In genomic region chr10:70163448-70163847, GRCh38 we compare ENCODE assay signal across 1 cellular context.
TF ChIP-seq lines count a peak whose summit lies in the region.

No MANE protein-coding gene starts in this region.

TF ChIP-seq in GM12878, 131 proteins besides CTCF, POLR2A, EP300 and RAD21:
- TF ChIP-seq PKNOX1 (IDR thresholded peaks at IDR 0.05) (no peak), HDAC2 (IDR thresholded peaks at IDR 0.05) (no peak), CHD1 (IDR thresholded peaks at IDR 0.05; ENCODE audit: low read depth, low read length) (no peak), IKZF1 (conservative IDR thresholded peaks at IDR 0.05) (no peak), MYB (IDR thresholded peaks at IDR 0.05; ENCODE audit: borderline replicate concordance, low read depth, low read length) (no peak), SKIL (IDR thresholded peaks at IDR 0.05; ENCODE audit: low read depth, poor library complexity, severe bottlenecking) (no peak), ZNF687 (IDR thresholded peaks at IDR 0.05) (no peak), FOXK2 (IDR thresholded peaks at IDR 0.05) (no peak), STAT1 (conservative IDR thresholded peaks at IDR 0.05) (no peak), ZNF622 (IDR thresholded peaks at IDR 0.05) (no peak), RB1 (IDR thresholded peaks at IDR 0.05; ENCODE audit: borderline replicate concordance) (no peak), RELA (IDR thresholded peaks at IDR 0.05; ENCODE audit: borderline replicate concordance, partially characterized antibody) (no peak), GABPA (IDR thresholded peaks at IDR 0.05; ENCODE audit: low read depth) (no peak), JUNB (IDR thresholded peaks at IDR 0.05) (no peak), HDGF (IDR thresholded peaks at IDR 0.05) (no peak)
